In the genomic region with DNA sequence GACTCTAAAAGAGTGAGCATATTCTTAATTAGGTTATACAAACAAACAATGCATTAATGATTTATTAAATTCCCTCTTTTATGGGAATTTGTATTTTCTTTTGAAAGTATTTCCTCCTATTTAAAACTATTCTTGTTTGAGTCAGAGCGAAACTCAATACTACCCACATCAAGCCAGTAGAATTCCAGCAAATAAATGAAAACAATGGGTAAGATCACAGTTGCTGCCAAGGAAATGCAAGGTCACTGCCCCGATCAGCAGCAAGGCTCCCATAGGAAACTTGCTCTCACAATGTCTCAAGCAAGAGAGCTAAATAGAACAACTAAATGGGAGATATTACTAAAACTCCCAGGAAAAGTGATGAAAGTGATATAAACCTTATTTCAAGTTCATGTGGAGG, we compare ENCODE assay signal across 16 cellular contexts.
DNase-seq lines count a peak whose midpoint lies in the region; ATAC-seq and TF ChIP-seq lines count a peak whose summit lies in the region.
"Had no signal": no experiment of that assay in that cellular context is flagged by ENCODE, and none has a peak within 500 bp of the region (broad histone marks: within the 10 kb centered on the region; RNA-seq: fewer than 3 reads in every experiment).

No MANE protein-coding gene starts in this region.

- peaks cover 16% of the 10 kb centered on the region for H3K4me1 ChIP-seq in adipocyte (ENCODE audit: control insufficient read depth, insufficient read depth, low read length)
- H3K4me1 ChIP-seq: BLaER1 had no signal

- H3K9ac ChIP-seq in adipocyte (ENCODE audit: low read length): no peak overlapping the region
- H3K9ac ChIP-seq: BLaER1 had no signal

- no peak for TF ChIP-seq CTCF in epithelial cell of proximal tubule (conservative IDR thresholded peaks at IDR 0.05; ENCODE audit: low read depth, low read length)

- peak; percentile 7 for DNase-seq in adipocyte (ENCODE audit: low read depth)
- peak; percentile 53 for DNase-seq in epithelial cell of proximal tubule (ENCODE audit: low read depth)
- peak; percentile 55 for DNase-seq in kidney glomerular epithelial cell (lab: John Stamatoyannopoulos, UW)
- DNase-seq in stromal cell of bone marrow (ENCODE audit: low read depth): peak; percentile 20
- DNase-seq in NCI-H446 (lab: John Stamatoyannopoulos, UW): no peak
- DNase-seq in NCI-H446 treated with DMSO at 0.1 percent for 48 hours (lab: John Stamatoyannopoulos, UW): no peak
- DNase-seq: activated gamma-delta T cell treated with Interleukin-2 at 50 U/mL for 16 hours; effector CD4-positive, alpha-beta T cell; islet precursor cell; Kasumi-1; NCI-H146; posterior cingulate gyrus; stimulated activated CD4-positive, alpha-beta T cell treated with anti-CD3 and anti-CD28 coated beads, Interleukin-1b, Interleukin-23, amount 100 ng/mL, for 48 hours; T-helper 9 cell had no signal

- H3K4me3 ChIP-seq in adipocyte (ENCODE audit: low read length) (no peak overlapping the region), epithelial cell of proximal tubule (ENCODE audit: low read depth, low read length) (no peak overlapping the region)
- H3K4me3 ChIP-seq: BLaER1 had no signal

- no peak for ATAC-seq in HG02885 (IDR thresholded peaks at IDR 0.05; ENCODE audit: poor library complexity, unreplicated experiment)

- H3K27me3 ChIP-seq in adipocyte (replicated peaks; ENCODE audit: control insufficient read depth, insufficient read depth, low read length): no peaks in the 10 kb centered on the region
- H3K27me3 ChIP-seq: BLaER1 had no signal

- H3K36me3 ChIP-seq in adipocyte (ENCODE audit: control insufficient read depth, insufficient read depth, low read length, severe bottlenecking): no peaks in the 10 kb centered on the region
- H3K36me3 ChIP-seq: BLaER1 had no signal

- H3K9me3 ChIP-seq in adipocyte (ENCODE audit: control insufficient read depth, low read length): peaks cover 10% of the 10 kb centered on the region
- H3K9me3 ChIP-seq: BLaER1 had no signal

Comparison
In these comparisons a context has a peak if more than half of its experiments do, and no peak if none do; other contexts are left out.
1. DNase-seq: peak in adipocyte (single experiment), epithelial cell of proximal tubule (single experiment), kidney glomerular epithelial cell (single experiment) and stromal cell of bone marrow (single experiment); none in NCI-H446 (0 of 2) and NCI-H446 treated with DMSO at 0.1 percent for 48 hours (single experiment).